In genomic region chr10:24701447-24701846, GRCh38 we compare ENCODE assay signal across 9 cellular contexts. TPM values are rescaled to one million over a fixed set of nuclear protein-coding genes. Genes with fewer than 3 reads are reported as not detected.
A peak's percentile ranks its signal among the peaks of the same experiment; 100 is the strongest.
DNase-seq lines count a peak whose midpoint lies in the region; ATAC-seq and TF ChIP-seq lines count a peak whose summit lies in the region.
"Had no signal": no experiment of that assay in that cellular context is flagged by ENCODE, and none has a peak within 500 bp of the region (broad histone marks: within the 10 kb centered on the region; RNA-seq: fewer than 3 reads in every experiment).

No MANE protein-coding gene starts in this region.

- DNase-seq in dorsolateral prefrontal cortex (no peak), sciatic nerve (ENCODE audit: low spot score) (no peak), NCI-H526 (lab: John Stamatoyannopoulos, UW) (no peak)
- DNase-seq in stimulated activated CD4-positive, alpha-beta T cell treated with anti-CD3 and anti-CD28 coated beads, Interleukin-4, amount 100 ng/mL, for 1 hour, result no peak
- no peak for DNase-seq in stimulated activated CD4-positive, alpha-beta T cell treated with anti-CD3 and anti-CD28 coated beads, Interleukin-2, amount 100 ng/mL, for 24 hours
- DNase-seq: adrenal gland had no signal

- H3K4me3 ChIP-seq in dorsolateral prefrontal cortex, result peak overlapping the region in 2 of 59 donors; percentile 0 to 6
- H3K4me3 ChIP-seq: adrenal gland had no signal

- peak overlapping the region in 54 of 59 donors; percentile 1 to 80 (median 58) for H3K27ac ChIP-seq in dorsolateral prefrontal cortex
- H3K27ac ChIP-seq: adrenal gland had no signal

- TF ChIP-seq CTCF in dorsolateral prefrontal cortex (IDR thresholded peaks at IDR 0.05 in 54 of 56, conservative IDR thresholded peaks at IDR 0.05 in 2 of 56; ENCODE audit: low read depth in 1 of 56, partially characterized antibody in 56 of 56), result no peak

- no peaks in the 10 kb centered on the region for H3K27me3 ChIP-seq in dorsolateral prefrontal cortex
- H3K27me3 ChIP-seq: adrenal gland had no signal

- intact Hi-C loops in dorsolateral prefrontal cortex (cut with DNase I), result no loop called here
- intact Hi-C loops in sciatic nerve (cut with DNase I), result no loop called here

- ATAC-seq in GM18520 (IDR thresholded peaks at IDR 0.05; ENCODE audit: unreplicated experiment), result peak; percentile 53
- ATAC-seq in GM21576 (IDR thresholded peaks at IDR 0.05; ENCODE audit: unreplicated experiment), result peak; percentile 90
- ATAC-seq in HG03521 (IDR thresholded peaks at IDR 0.05; ENCODE audit: unreplicated experiment), result peak; percentile 75
- no peak for ATAC-seq in sciatic nerve

RNA-seq across cellular contexts. Expression of gene ARHGAP21, which starts 22.2 kb away (rescaled TPM):
- total RNA-seq in dorsolateral prefrontal cortex (100 to 1,000 TPM; 325 to 877 (median 454) TPM), sciatic nerve (104 TPM)
